Comparison of ENCODE assay signal across 1 cellular context in the genomic region with DNA sequence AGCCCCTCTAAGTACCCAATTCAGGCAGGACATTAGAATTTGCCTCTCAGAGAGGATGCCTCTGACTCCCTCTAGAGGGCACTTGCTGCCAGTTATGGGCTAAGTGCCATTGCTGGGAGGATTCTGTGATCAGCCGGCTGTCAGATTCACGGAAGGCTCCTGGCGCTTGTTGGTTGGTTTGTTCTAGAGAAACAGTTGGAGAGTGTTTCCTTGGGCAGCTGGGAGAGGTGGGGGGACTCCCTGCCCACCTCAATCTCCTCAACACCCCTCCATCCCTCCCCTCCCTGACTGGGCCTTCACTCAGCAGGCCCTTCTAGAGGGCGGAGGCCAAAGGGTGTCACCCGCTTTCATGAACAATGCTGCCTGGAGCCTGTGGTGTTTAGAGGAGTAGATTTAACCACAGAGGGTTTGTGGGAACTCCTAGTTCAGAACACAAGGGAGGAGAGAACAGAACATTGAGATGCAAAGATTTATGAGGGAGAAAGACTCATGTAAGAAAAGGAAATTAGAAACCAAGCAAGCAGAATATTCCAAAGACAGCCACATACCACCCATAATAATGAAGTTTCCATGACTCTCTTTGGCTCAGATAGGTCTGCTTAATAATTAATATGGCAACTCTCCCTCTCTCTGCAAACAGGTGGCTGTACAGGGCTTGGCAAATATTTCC.
A peak's percentile ranks its signal among the peaks of the same experiment; 100 is the strongest.
TF ChIP-seq lines count a peak whose summit lies in the region.

No MANE protein-coding gene starts in this region.

TF ChIP-seq in HepG2, 621 proteins besides CTCF, POLR2A, EP300 and RAD21 (continued from another document):
- TF ChIP-seq, protein P1, sequence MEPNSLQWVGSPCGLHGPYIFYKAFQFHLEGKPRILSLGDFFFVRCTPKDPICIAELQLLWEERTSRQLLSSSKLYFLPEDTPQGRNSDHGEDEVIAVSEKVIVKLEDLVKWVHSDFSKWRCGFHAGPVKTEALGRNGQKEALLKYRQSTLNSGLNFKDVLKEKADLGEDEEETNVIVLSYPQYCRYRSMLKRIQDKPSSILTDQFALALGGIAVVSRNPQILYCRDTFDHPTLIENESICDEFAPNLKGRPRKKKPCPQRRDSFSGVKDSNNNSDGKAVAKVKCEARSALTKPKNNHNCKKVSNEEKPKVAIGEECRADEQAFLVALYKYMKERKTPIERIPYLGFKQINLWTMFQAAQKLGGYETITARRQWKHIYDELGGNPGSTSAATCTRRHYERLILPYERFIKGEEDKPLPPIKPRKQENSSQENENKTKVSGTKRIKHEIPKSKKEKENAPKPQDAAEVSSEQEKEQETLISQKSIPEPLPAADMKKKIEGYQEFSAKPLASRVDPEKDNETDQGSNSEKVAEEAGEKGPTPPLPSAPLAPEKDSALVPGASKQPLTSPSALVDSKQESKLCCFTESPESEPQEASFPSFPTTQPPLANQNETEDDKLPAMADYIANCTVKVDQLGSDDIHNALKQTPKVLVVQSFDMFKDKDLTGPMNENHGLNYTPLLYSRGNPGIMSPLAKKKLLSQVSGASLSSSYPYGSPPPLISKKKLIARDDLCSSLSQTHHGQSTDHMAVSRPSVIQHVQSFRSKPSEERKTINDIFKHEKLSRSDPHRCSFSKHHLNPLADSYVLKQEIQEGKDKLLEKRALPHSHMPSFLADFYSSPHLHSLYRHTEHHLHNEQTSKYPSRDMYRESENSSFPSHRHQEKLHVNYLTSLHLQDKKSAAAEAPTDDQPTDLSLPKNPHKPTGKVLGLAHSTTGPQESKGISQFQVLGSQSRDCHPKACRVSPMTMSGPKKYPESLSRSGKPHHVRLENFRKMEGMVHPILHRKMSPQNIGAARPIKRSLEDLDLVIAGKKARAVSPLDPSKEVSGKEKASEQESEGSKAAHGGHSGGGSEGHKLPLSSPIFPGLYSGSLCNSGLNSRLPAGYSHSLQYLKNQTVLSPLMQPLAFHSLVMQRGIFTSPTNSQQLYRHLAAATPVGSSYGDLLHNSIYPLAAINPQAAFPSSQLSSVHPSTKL (CRISPR knock-in tag; IDR thresholded peaks at IDR 0.05), result 0 out of 2 replicates have a peak, but pooled peaks have one; percentile 24
